ENCODE assay signal across 8 cellular contexts in the genomic region with DNA sequence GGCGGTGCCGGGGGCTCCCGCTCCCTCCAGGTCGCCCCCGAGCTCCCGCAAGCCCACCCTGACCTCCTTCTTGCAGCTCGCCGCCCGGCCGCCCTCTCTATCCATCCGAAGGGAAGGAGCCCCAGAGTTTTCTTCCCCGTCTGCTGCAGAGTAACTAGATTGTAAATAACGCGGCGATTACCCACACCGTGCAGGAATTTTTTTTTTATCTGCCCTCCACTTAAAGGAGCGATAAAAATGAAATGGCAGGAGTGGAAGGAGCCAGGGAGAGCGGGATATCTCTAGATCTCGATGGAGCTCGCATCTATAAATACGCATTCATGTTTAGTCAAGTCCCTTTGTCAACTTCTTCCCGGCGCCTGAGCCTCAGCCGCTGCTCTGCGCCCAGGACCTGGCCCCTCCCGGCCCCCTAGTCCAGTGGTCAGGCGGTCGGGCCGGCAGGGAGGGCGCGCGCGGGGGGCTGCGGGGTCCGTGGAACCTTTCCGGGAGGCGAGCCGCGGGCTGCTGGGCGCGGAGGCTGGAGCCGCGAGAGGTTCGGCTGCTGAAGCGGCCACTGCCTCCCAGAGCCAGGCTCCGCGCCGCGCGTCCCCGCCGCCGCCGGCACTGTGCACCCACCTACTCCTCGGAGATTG.
A peak's percentile ranks its signal among the peaks of the same experiment; 100 is the strongest.
DNase-seq lines count a peak whose midpoint lies in the region; ATAC-seq and TF ChIP-seq lines count a peak whose summit lies in the region.

No MANE protein-coding gene starts in this region.

- no peak for TF ChIP-seq CTCF in CD4-positive, alpha-beta T cell (IDR thresholded peaks at IDR 0.05)
- no peak for TF ChIP-seq CTCF in WERI-Rb-1 (IDR thresholded peaks at IDR 0.05; ENCODE audit: low read depth, low read length)
- no peak for TF ChIP-seq CTCF in neural cell (IDR thresholded peaks at IDR 0.05; ENCODE audit: poor library complexity, severe bottlenecking)

- peak overlapping the region; percentile 61 for H3K9ac ChIP-seq in neural cell (ENCODE audit: low read length)

- CTCF ChIA-PET in CD4-positive, alpha-beta T cell (lab: Charles Lee), result no interaction called here
- CTCF ChIA-PET in HEK293T (lab: Yijun Ruan, JAX), result interaction anchor here (0.6 kb wide), 1 partner anchor 1330 kb away, joined by 3 read pairs; no protein-coding TSS in a partner anchor

- intact Hi-C loops in CD4-positive, alpha-beta T cell (cut with DNase I, micrococcal nuclease), result no loop called here

- peaks cover 5% of the 10 kb centered on the region for H3F3A ChIP-seq in neural cell (ENCODE audit: insufficient read depth, low read length, poor library complexity, severe bottlenecking)

- peaks cover 68% of the 10 kb centered on the region for H3K27me3 Mint-ChIP-seq in CD4-positive, alpha-beta T cell

- H3K79me2 ChIP-seq in neural cell (replicated peaks; ENCODE audit: insufficient read depth, low read length), result peaks cover 24% of the 10 kb centered on the region

- H3K4me2 ChIP-seq in neural cell (ENCODE audit: low read length), result peak overlapping the region; percentile 65

- H3K4me3 ChIP-seq in WERI-Rb-1 (ENCODE audit: low read depth, low read length), result peak overlapping the region; percentile 59
- H3K4me3 ChIP-seq in neural cell (ENCODE audit: low read length), result peak overlapping the region; percentile 83

- no peak for DNase-seq in CD4-positive, alpha-beta T cell
- DNase-seq in HEK293T (ENCODE audit: extremely low spot score) (peak; percentile 45), WERI-Rb-1 (peak; percentile 16), foreskin melanocyte (peak; percentile 68), mucosa of gallbladder (ENCODE audit: low spot score) (no peak), NCI-H187 treated with DMSO at 0.1 percent for 48 hours (lab: John Stamatoyannopoulos, UW) (no peak)

- no peak overlapping the region for H3K27ac ChIP-seq in CD4-positive, alpha-beta T cell (ENCODE audit: low read depth, low read length)
- H3K27ac ChIP-seq in WERI-Rb-1 (no peak overlapping the region), neural cell (ENCODE audit: low read length) (no peak overlapping the region)

- TF ChIP-seq RAD21 in neural cell (conservative IDR thresholded peaks at IDR 0.05), result no peak

- no peaks in the 10 kb centered on the region for H3K9me2 ChIP-seq in neural cell (ENCODE audit: insufficient read depth, low read length)

- no peaks in the 10 kb centered on the region for H3K9me3 Mint-ChIP-seq in CD4-positive, alpha-beta T cell

- H3K9me3 ChIP-seq in CD4-positive, alpha-beta T cell (ENCODE audit: control insufficient read depth, low read length), result no peaks in the 10 kb centered on the region
- H3K9me3 ChIP-seq in WERI-Rb-1 (ENCODE audit: severe bottlenecking) (no peaks in the 10 kb centered on the region), neural cell (ENCODE audit: low read length) (no peaks in the 10 kb centered on the region)

- no peaks in the 10 kb centered on the region for H4K20me1 ChIP-seq in neural cell (ENCODE audit: insufficient read depth)

- H2AFZ ChIP-seq in neural cell (ENCODE audit: low read depth, low read length), result no peak overlapping the region

- POLR2A ChIA-PET in CD4-positive, alpha-beta T cell (lab: Charles Lee), result no interaction called here
- POLR2A ChIA-PET in HEK293T (lab: Yijun Ruan, JAX), result interaction anchor here (1.4 to 3.4 kb wide), 3 partner anchors 11 to 185 kb away, joined by 4 to 15 read pairs (median 7); no protein-coding TSS in a partner anchor

- no peak for TF ChIP-seq EP300 in neural cell (conservative IDR thresholded peaks at IDR 0.05; ENCODE audit: poor library complexity, severe bottlenecking)

- ATAC-seq in CD4-positive, alpha-beta T cell (ENCODE audit: poor library complexity), result no peak
- ATAC-seq in HG02763 (IDR thresholded peaks at IDR 0.05; ENCODE audit: unreplicated experiment), result no peak

- H3K27me3 ChIP-seq in CD4-positive, alpha-beta T cell (ENCODE audit: control insufficient read depth, insufficient read depth, low read length), result peaks cover 46% of the 10 kb centered on the region
- H3K27me3 ChIP-seq in WERI-Rb-1 (ENCODE audit: insufficient read depth, low read depth, severe bottlenecking) (peaks cover 29% of the 10 kb centered on the region), neural cell (ENCODE audit: insufficient read depth, low read depth, low read length) (peaks cover 25% of the 10 kb centered on the region)

- H3K4me3 Mint-ChIP-seq in CD4-positive, alpha-beta T cell, result peak overlapping the region; percentile 23

- no peaks in the 10 kb centered on the region for H3K36me3 Mint-ChIP-seq in CD4-positive, alpha-beta T cell (ENCODE audit: low read depth)

- no peaks in the 10 kb centered on the region for H3K36me3 ChIP-seq in WERI-Rb-1
- no peaks in the 10 kb centered on the region for H3K36me3 ChIP-seq in neural cell (ENCODE audit: insufficient read depth, low read length)

- peaks cover 20% of the 10 kb centered on the region for H3K4me1 Mint-ChIP-seq in CD4-positive, alpha-beta T cell (ENCODE audit: low read depth)

- no peak overlapping the region for H3K27ac Mint-ChIP-seq in CD4-positive, alpha-beta T cell

TF ChIP-seq in HEK293T, 16 proteins besides CTCF, POLR2A, EP300 and RAD21:
- TF ChIP-seq FOXM1 (IDR thresholded peaks at IDR 0.05; ENCODE audit: borderline replicate concordance) (no peak), SP1 (IDR thresholded peaks at IDR 0.05) (no peak), FOXA1 (IDR thresholded peaks at IDR 0.05) (no peak), ZNF384 (IDR thresholded peaks at IDR 0.05) (no peak), L3MBTL2 (conservative IDR thresholded peaks at IDR 0.05) (no peak), TARDBP (IDR thresholded peaks at IDR 0.05) (no peak), LEF1 (IDR thresholded peaks at IDR 0.05; ENCODE audit: borderline replicate concordance) (no peak), NFRKB (IDR thresholded peaks at IDR 0.05) (no peak), SUZ12 (IDR thresholded peaks at IDR 0.05) (no peak), HDGF (IDR thresholded peaks at IDR 0.05; ENCODE audit: borderline replicate concordance) (no peak), BHLHE40 (IDR thresholded peaks at IDR 0.05; ENCODE audit: borderline replicate concordance) (no peak), ARNT (IDR thresholded peaks at IDR 0.05) (no peak), ELF4 (IDR thresholded peaks at IDR 0.05) (no peak), CTBP1 (IDR thresholded peaks at IDR 0.05; ENCODE audit: borderline replicate concordance) (no peak), FOXK2 (IDR thresholded peaks at IDR 0.05) (no peak)
- TF ChIP-seq, protein P1, sequence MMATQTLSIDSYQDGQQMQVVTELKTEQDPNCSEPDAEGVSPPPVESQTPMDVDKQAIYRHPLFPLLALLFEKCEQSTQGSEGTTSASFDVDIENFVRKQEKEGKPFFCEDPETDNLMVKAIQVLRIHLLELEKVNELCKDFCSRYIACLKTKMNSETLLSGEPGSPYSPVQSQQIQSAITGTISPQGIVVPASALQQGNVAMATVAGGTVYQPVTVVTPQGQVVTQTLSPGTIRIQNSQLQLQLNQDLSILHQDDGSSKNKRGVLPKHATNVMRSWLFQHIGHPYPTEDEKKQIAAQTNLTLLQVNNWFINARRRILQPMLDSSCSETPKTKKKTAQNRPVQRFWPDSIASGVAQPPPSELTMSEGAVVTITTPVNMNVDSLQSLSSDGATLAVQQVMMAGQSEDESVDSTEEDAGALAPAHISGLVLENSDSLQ (IDR thresholded peaks at IDR 0.05), result no peak

TF ChIP-seq in neural cell, 6 proteins besides CTCF, POLR2A, EP300 and RAD21:
- TF ChIP-seq, protein P2, sequence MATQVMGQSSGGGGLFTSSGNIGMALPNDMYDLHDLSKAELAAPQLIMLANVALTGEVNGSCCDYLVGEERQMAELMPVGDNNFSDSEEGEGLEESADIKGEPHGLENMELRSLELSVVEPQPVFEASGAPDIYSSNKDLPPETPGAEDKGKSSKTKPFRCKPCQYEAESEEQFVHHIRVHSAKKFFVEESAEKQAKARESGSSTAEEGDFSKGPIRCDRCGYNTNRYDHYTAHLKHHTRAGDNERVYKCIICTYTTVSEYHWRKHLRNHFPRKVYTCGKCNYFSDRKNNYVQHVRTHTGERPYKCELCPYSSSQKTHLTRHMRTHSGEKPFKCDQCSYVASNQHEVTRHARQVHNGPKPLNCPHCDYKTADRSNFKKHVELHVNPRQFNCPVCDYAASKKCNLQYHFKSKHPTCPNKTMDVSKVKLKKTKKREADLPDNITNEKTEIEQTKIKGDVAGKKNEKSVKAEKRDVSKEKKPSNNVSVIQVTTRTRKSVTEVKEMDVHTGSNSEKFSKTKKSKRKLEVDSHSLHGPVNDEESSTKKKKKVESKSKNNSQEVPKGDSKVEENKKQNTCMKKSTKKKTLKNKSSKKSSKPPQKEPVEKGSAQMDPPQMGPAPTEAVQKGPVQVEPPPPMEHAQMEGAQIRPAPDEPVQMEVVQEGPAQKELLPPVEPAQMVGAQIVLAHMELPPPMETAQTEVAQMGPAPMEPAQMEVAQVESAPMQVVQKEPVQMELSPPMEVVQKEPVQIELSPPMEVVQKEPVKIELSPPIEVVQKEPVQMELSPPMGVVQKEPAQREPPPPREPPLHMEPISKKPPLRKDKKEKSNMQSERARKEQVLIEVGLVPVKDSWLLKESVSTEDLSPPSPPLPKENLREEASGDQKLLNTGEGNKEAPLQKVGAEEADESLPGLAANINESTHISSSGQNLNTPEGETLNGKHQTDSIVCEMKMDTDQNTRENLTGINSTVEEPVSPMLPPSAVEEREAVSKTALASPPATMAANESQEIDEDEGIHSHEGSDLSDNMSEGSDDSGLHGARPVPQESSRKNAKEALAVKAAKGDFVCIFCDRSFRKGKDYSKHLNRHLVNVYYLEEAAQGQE (IDR thresholded peaks at IDR 0.05; ENCODE audit: borderline replicate concordance), result no peak
- TF ChIP-seq SMC3 (conservative IDR thresholded peaks at IDR 0.05; ENCODE audit: poor library complexity) (peak; percentile 47), MXI1 (conservative IDR thresholded peaks at IDR 0.05; ENCODE audit: poor library complexity, severe bottlenecking) (no peak)

Comparison
In these comparisons a context has a peak if more than half of its experiments do, and no peak if none do; other contexts are left out.
1. DNase-seq: peak in HEK293T (single experiment), WERI-Rb-1 (single experiment) and foreskin melanocyte (single experiment); none in CD4-positive, alpha-beta T cell (0 of 10), mucosa of gallbladder (single experiment) and NCI-H187 treated with DMSO at 0.1 percent for 48 hours (single experiment).